ENCODE assay signal across 18 cellular contexts in the genomic region with DNA sequence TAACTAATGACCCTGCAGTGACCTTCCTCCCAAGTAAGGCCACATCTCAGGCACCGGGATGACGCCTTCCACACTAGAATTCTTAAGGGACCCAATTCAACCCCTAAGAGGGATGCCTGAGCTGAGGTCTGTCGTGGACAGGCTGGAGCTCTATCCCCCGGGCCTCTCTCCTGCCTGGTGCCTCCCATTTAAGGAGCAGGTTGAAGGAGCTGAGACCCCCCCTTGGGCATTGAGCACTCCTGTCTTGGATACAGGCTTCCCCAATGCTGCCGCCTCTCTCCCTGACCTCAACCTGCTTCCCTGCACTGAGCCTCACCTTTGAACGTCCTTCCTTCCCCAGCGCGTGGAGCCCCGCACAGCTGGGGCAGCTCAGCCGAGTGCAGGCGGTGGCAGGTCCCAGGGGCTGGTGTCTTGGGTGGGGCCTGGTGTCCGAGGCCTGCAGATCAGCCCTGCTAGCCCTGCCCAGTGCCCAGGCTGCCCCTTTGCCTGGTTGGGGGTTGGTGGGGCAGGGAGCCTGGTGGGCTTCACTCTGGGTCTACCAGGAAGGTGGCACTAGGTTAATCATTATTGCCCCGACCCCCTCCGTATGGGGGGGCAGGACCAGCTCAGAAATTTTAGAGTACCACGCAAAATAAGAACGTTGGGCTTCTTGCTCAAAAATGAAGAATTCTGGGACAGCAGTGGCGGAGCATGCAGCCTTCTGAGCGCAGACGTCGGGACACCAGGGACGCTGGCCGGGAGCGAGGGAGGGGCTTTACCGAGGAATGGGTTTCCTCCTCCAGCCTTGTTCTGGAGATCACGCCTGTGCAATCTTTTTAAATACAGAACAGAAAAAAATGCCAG. TPM values are rescaled to one million over a fixed set of nuclear protein-coding genes. Genes with fewer than 3 reads are reported as not detected.
A peak's percentile ranks its signal among the peaks of the same experiment; 100 is the strongest.
DNase-seq lines count a peak whose midpoint lies in the region; ATAC-seq and TF ChIP-seq lines count a peak whose summit lies in the region.
"Had no signal": no experiment of that assay in that cellular context is flagged by ENCODE, and none has a peak within 500 bp of the region (broad histone marks: within the 10 kb centered on the region; RNA-seq: fewer than 3 reads in every experiment).

No MANE protein-coding gene starts in this region.

- no peak for ATAC-seq in activated CD8-positive, alpha-beta T cell treated with anti-CD3 and anti-CD28 coated beads for 36 hours
- no peak for ATAC-seq in activated CD8-positive, alpha-beta T cell treated with anti-CD3 and anti-CD28 coated beads, Interleukin-2, amount 10 ng/mL, durations not matched to agents 7 days and 5 days
- no peak for ATAC-seq in GM18858 (IDR thresholded peaks at IDR 0.05; ENCODE audit: unreplicated experiment)

- H3K4me3 Mint-ChIP-seq in activated CD8-positive, alpha-beta T cell treated with anti-CD3 and anti-CD28 coated beads for 36 hours: no peak overlapping the region
- H3K4me3 Mint-ChIP-seq in activated CD8-positive, alpha-beta T cell treated with anti-CD3 and anti-CD28 coated beads, Interleukin-2, amount 10 ng/mL, durations not matched to agents 7 days and 5 days: no peak overlapping the region

- H3K27me3 ChIP-seq in H7 (ENCODE audit: control insufficient read depth, insufficient read depth, low read length) (peaks cover under 1% of the 10 kb centered on the region; the same call in 1 of the 2 replicates), iPS-18a (ENCODE audit: control insufficient read depth, insufficient read depth, low read length) (peaks cover 82% of the 10 kb centered on the region), spleen (replicated peaks in 1 of 7) (peaks cover 7 to 98% (median 87%) of the 10 kb centered on the region in 7 donors)

- H3K9me3 Mint-ChIP-seq in activated CD8-positive, alpha-beta T cell treated with anti-CD3 and anti-CD28 coated beads for 36 hours: no peaks in the 10 kb centered on the region
- H3K9me3 Mint-ChIP-seq in activated CD8-positive, alpha-beta T cell treated with anti-CD3 and anti-CD28 coated beads, Interleukin-2, amount 10 ng/mL, durations not matched to agents 7 days and 5 days (ENCODE audit: insufficient read depth): no peaks in the 10 kb centered on the region

- no peak for DNase-seq in activated CD8-positive, alpha-beta T cell treated with anti-CD3 and anti-CD28 coated beads for 36 hours
- no peak for DNase-seq in activated CD8-positive, alpha-beta T cell treated with anti-CD3 and anti-CD28 coated beads, Interleukin-2, amount 10 ng/mL, durations not matched to agents 7 days and 5 days
- DNase-seq in H7 (peak; percentile 76), spleen (peak; percentile 62), DMS79 (lab: John Stamatoyannopoulos, UW) (no peak), NCI-H2196 (lab: John Stamatoyannopoulos, UW; ENCODE audit: unreplicated experiment) (no peak)
- DNase-seq: DND-41, GDM1, MG63, NCI-H1092 treated with DMSO at 0.1 percent for 48 hours, NCI-H1694 treated with DMSO at 0.1 percent for 48 hours, NCI-H446, NCI-H748 treated with DMSO at 0.1 percent for 48 hours, PC-9 had no signal

- H3K9me3 ChIP-seq in iPS-18a (ENCODE audit: control insufficient read depth, low read depth, low read length): no peaks in the 10 kb centered on the region
- H3K9me3 ChIP-seq in spleen: no peaks in the 10 kb centered on the region
- H3K9me3 ChIP-seq: MG63 had no signal

- H3K9ac ChIP-seq in iPS-18a (ENCODE audit: low read length): no peak overlapping the region

- no peak for TF ChIP-seq POLR2A in spleen (IDR thresholded peaks at IDR 0.05)

- intact Hi-C loops in activated CD8-positive, alpha-beta T cell treated with anti-CD3 and anti-CD28 coated beads for 36 hours (cut with micrococcal nuclease): no loop called here
- intact Hi-C loops in spleen (cut with DNase I; ENCODE audit: low total_unique reads): no loop called here

- TF ChIP-seq CTCF in activated CD8-positive, alpha-beta T cell treated with anti-CD3 and anti-CD28 coated beads for 36 hours (IDR thresholded peaks at IDR 0.05): no peak
- no peak for TF ChIP-seq CTCF in spleen (IDR thresholded peaks at IDR 0.05 in 8 of 11, conservative IDR thresholded peaks at IDR 0.05 in 3 of 11)

- H3K4me3 ChIP-seq in H7 (ENCODE audit: insufficient read depth, low read depth, low read length) (no peak overlapping the region), iPS-18a (ENCODE audit: low read length) (peak overlapping the region; percentile 23), spleen (no peak overlapping the region)
- H3K4me3 ChIP-seq: MG63, PC-9 had no signal

- H3K4me1 ChIP-seq in iPS-18a (ENCODE audit: control insufficient read depth, low read depth, low read length) (peaks cover 14% of the 10 kb centered on the region), spleen (peaks cover 8 to 27% (median 12%) of the 10 kb centered on the region in 6 donors)

- no peaks in the 10 kb centered on the region for H3K36me3 Mint-ChIP-seq in activated CD8-positive, alpha-beta T cell treated with anti-CD3 and anti-CD28 coated beads for 36 hours (ENCODE audit: low read depth)
- no peaks in the 10 kb centered on the region for H3K36me3 Mint-ChIP-seq in activated CD8-positive, alpha-beta T cell treated with anti-CD3 and anti-CD28 coated beads, Interleukin-2, amount 10 ng/mL, durations not matched to agents 7 days and 5 days (ENCODE audit: low read depth)

- H3K27ac Mint-ChIP-seq in activated CD8-positive, alpha-beta T cell treated with anti-CD3 and anti-CD28 coated beads for 36 hours: peak overlapping the region; percentile 30
- no peak overlapping the region for H3K27ac Mint-ChIP-seq in activated CD8-positive, alpha-beta T cell treated with anti-CD3 and anti-CD28 coated beads, Interleukin-2, amount 10 ng/mL, durations not matched to agents 7 days and 5 days

- CTCF ChIA-PET in activated CD8-positive, alpha-beta T cell treated with anti-CD3 and anti-CD28 coated beads for 36 hours (lab: Charles Lee): interaction anchor here (1.8 kb wide), 1 partner anchor 18 kb away, joined by 7 read pairs; no protein-coding TSS in a partner anchor
- CTCF ChIA-PET in activated CD8-positive, alpha-beta T cell treated with anti-CD3 and anti-CD28 coated beads, Interleukin-2, amount 10 ng/mL, durations not matched to agents 7 days and 5 days (lab: Charles Lee): interaction anchor here (0.7 kb wide), 1 partner anchor 18 kb away, joined by 3 read pairs; no protein-coding TSS in a partner anchor

- H3K36me3 ChIP-seq in H7 (replicated peaks; ENCODE audit: control insufficient read depth, insufficient read depth, low read length) (no peaks in the 10 kb centered on the region), iPS-18a (ENCODE audit: control insufficient read depth, low read depth, low read length) (no peaks in the 10 kb centered on the region), spleen (no peaks in the 10 kb centered on the region)
- H3K36me3 ChIP-seq: MG63 had no signal

- H3K4me1 Mint-ChIP-seq in activated CD8-positive, alpha-beta T cell treated with anti-CD3 and anti-CD28 coated beads for 36 hours (ENCODE audit: low read depth): peaks cover 17% of the 10 kb centered on the region
- H3K4me1 Mint-ChIP-seq in activated CD8-positive, alpha-beta T cell treated with anti-CD3 and anti-CD28 coated beads, Interleukin-2, amount 10 ng/mL, durations not matched to agents 7 days and 5 days (ENCODE audit: low read depth): peaks cover 16% of the 10 kb centered on the region

- H3K27ac ChIP-seq in iPS-18a (ENCODE audit: low read length): no peak overlapping the region
- H3K27ac ChIP-seq in spleen: no peak overlapping the region
- H3K27ac ChIP-seq: PC-9 had no signal

- H3K27me3 Mint-ChIP-seq in activated CD8-positive, alpha-beta T cell treated with anti-CD3 and anti-CD28 coated beads for 36 hours: peaks cover 17% of the 10 kb centered on the region
- H3K27me3 Mint-ChIP-seq in activated CD8-positive, alpha-beta T cell treated with anti-CD3 and anti-CD28 coated beads, Interleukin-2, amount 10 ng/mL, durations not matched to agents 7 days and 5 days (ENCODE audit: low read depth): peaks cover 11% of the 10 kb centered on the region

- 66 to 76% (median 71%) methylated on average over 22 to 25 of the region's 25 CpGs for WGBS in spleen, 5 donors

- POLR2A ChIA-PET in activated CD8-positive, alpha-beta T cell treated with anti-CD3 and anti-CD28 coated beads for 36 hours (lab: Charles Lee): no interaction called here
- POLR2A ChIA-PET in activated CD8-positive, alpha-beta T cell treated with anti-CD3 and anti-CD28 coated beads, Interleukin-2, amount 10 ng/mL, durations not matched to agents 7 days and 5 days (lab: Charles Lee): no interaction called here

RNA-seq across cellular contexts. Expression of gene BHLHE23, which starts 20.0 kb away (rescaled TPM):
- total RNA-seq in activated CD8-positive, alpha-beta T cell treated with anti-CD3 and anti-CD28 coated beads for 36 hours: not detected
- total RNA-seq in activated CD8-positive, alpha-beta T cell treated with anti-CD3 and anti-CD28 coated beads, Interleukin-2, amount 10 ng/mL, durations not matched to agents 7 days and 5 days: not detected
- 2.1 TPM in 2 replicates for total RNA-seq in H7 (2014; rRNA removed; shearing (Covaris generic))
- total RNA-seq in spleen: not detected
- not detected for polyA plus RNA-seq in spleen
- total RNA-seq: A172, H4, PC-9 had no signal

Comparison
In these comparisons a context has a peak if more than half of its experiments do, and no peak if none do; other contexts are left out.
1. DNase-seq: peak in H7 (single experiment) and spleen (single experiment); none in activated CD8-positive, alpha-beta T cell treated with anti-CD3 and anti-CD28 coated beads for 36 hours (single experiment), activated CD8-positive, alpha-beta T cell treated with anti-CD3 and anti-CD28 coated beads, Interleukin-2, amount 10 ng/mL, durations not matched to agents 7 days and 5 days (single experiment), DMS79 (single experiment) and NCI-H2196 (single experiment).